In the genomic region with DNA sequence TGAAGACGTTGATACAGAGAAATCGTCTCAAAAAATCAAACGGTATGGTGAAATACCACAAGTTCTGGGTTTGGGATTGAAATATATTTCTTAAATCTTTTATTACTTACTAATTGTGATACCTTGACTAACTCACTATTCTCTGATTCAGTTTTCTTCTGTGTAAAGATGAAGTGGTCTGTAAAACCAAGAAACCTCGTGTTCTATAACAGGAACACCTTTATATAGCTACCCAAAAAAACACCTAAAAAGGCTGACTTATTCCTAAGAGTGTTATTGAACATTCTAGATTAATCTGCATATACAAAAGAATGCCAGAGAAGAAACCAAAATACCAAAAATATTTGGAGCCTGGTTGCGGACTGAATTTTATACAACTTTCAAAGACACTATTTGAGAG, we compare ENCODE assay signal across 8 cellular contexts. TPM values are rescaled to one million over a fixed set of nuclear protein-coding genes. Genes with fewer than 3 reads are reported as not detected.
DNase-seq lines count a peak whose midpoint lies in the region; ATAC-seq lines count a peak whose summit lies in the region.

No MANE protein-coding gene starts in this region.

- H3K18ac ChIP-seq in mesenchymal stem cell (ENCODE audit: low read depth in 1 of 2, low read length in 2 of 2): no peak overlapping the region

- H3K27me3 ChIP-seq in adipocyte (replicated peaks; ENCODE audit: control insufficient read depth, insufficient read depth, low read length) (no peaks in the 10 kb centered on the region), mesenchymal stem cell (ENCODE audit: control insufficient read depth in 1 of 2, insufficient read depth in 1 of 2, low read length in 2 of 2) (no peaks in the 10 kb centered on the region)

- no peaks in the 10 kb centered on the region for H3K9me3 Mint-ChIP-seq in stimulated activated naive CD8-positive, alpha-beta T cell treated with anti-CD3 and anti-CD28 coated beads, Interleukin-15, Interleukin-2, amounts not matched to agents 100 ng/mL and 50 ng/mL, for 24 hours

- no peak overlapping the region for H4K91ac ChIP-seq in mesenchymal stem cell (ENCODE audit: low read length)

- no peak overlapping the region for H2BK12ac ChIP-seq in mesenchymal stem cell (ENCODE audit: low read length in 2 of 2)

- H3K79me1 ChIP-seq in mesenchymal stem cell (replicated peaks; ENCODE audit: low read length, poor library complexity, severe bottlenecking): peaks cover 2% of the 10 kb centered on the region

- H2AFZ ChIP-seq in mesenchymal stem cell (ENCODE audit: low read depth, low read length): peak overlapping the region; percentile 85

- peak overlapping the region; percentile 91 for H3K27ac Mint-ChIP-seq in stimulated activated naive CD8-positive, alpha-beta T cell treated with anti-CD3 and anti-CD28 coated beads, Interleukin-15, Interleukin-2, amounts not matched to agents 100 ng/mL and 50 ng/mL, for 24 hours

- WGBS in mesenchymal stem cell: 100% methylated on average over 3 of the region's 5 CpGs

- no peak for ATAC-seq in stimulated activated naive CD8-positive, alpha-beta T cell treated with anti-CD3 and anti-CD28 coated beads, Interleukin-15, Interleukin-2, amounts not matched to agents 100 U/mL and 50 U/mL, for 24 hours

- H3K9me3 ChIP-seq in adipocyte (ENCODE audit: control insufficient read depth, low read length): no peaks in the 10 kb centered on the region
- no peaks in the 10 kb centered on the region for H3K9me3 ChIP-seq in mesenchymal stem cell (ENCODE audit: control insufficient read depth, low read length)

- no peak overlapping the region for H3K23ac ChIP-seq in mesenchymal stem cell (ENCODE audit: low read length in 2 of 2)

- H3K14ac ChIP-seq in mesenchymal stem cell (ENCODE audit: low read length in 2 of 2): no peak overlapping the region

- no peak overlapping the region for H2BK5ac ChIP-seq in mesenchymal stem cell (ENCODE audit: low read depth, low read length, poor library complexity, severe bottlenecking)

- no peak overlapping the region for H3K27ac ChIP-seq in mesenchymal stem cell (ENCODE audit: low read length, poor library complexity, severe bottlenecking)

- H3K9ac ChIP-seq in adipocyte (ENCODE audit: low read length): peak overlapping the region; percentile 96
- H3K9ac ChIP-seq in mesenchymal stem cell (ENCODE audit: low read length): peak overlapping the region; percentile 96

- no peak overlapping the region for H2AK5ac ChIP-seq in mesenchymal stem cell (ENCODE audit: low read length, severe bottlenecking)

- H3K4me1 ChIP-seq in adipocyte (ENCODE audit: control insufficient read depth, insufficient read depth, low read length): peaks cover 14% of the 10 kb centered on the region
- H3K4me1 ChIP-seq in mesenchymal stem cell (ENCODE audit: control insufficient read depth, insufficient read depth, low read depth, low read length): no peaks in the 10 kb centered on the region

- H2BK120ac ChIP-seq in mesenchymal stem cell (ENCODE audit: low read depth, low read length): no peak overlapping the region

- no peak overlapping the region for H4K8ac ChIP-seq in mesenchymal stem cell (ENCODE audit: low read length)

- H3K4me3 ChIP-seq in adipocyte (ENCODE audit: low read length) (peak overlapping the region; percentile 99), mesenchymal stem cell (ENCODE audit: insufficient read depth in 1 of 2, low read depth in 1 of 2, low read length in 2 of 2) (peak overlapping the region in 1 of 2 experiments; percentile 86)

- peaks cover 28% of the 10 kb centered on the region for H3K4me1 Mint-ChIP-seq in stimulated activated naive CD8-positive, alpha-beta T cell treated with anti-CD3 and anti-CD28 coated beads, Interleukin-15, Interleukin-2, amounts not matched to agents 100 ng/mL and 50 ng/mL, for 24 hours (ENCODE audit: low read depth)

- H2BK15ac ChIP-seq in mesenchymal stem cell (ENCODE audit: low read depth, poor library complexity, severe bottlenecking): no peak overlapping the region

- no peak for DNase-seq in stimulated activated naive CD8-positive, alpha-beta T cell treated with anti-CD3 and anti-CD28 coated beads, Interleukin-15, Interleukin-2, amounts not matched to agents 100 U/mL and 50 U/mL, for 24 hours
- no peak for DNase-seq in adipocyte (ENCODE audit: low read depth)
- no peak for DNase-seq in mesenchymal stem cell
- no peak for DNase-seq in HT-29 (ENCODE audit: low spot score)
- DNase-seq in SKM-1 treated with dmso at 0.1 percent for 144 hours (lab: John Stamatoyannopoulos, UW; ENCODE audit: unreplicated experiment): no peak
- no peak for DNase-seq in activated effector memory CD4-positive, alpha-beta T cell treated with Interleukin-2 at 50 U/mL for 16 hours
- no peak for DNase-seq in stimulated activated CD4-positive, alpha-beta T cell treated with anti-CD3 and anti-CD28 coated beads, Interleukin-4, amount 100 ng/mL, for 24 hours

- H3K36me3 Mint-ChIP-seq in stimulated activated naive CD8-positive, alpha-beta T cell treated with anti-CD3 and anti-CD28 coated beads, Interleukin-15, Interleukin-2, amounts not matched to agents 100 ng/mL and 50 ng/mL, for 24 hours (ENCODE audit: low read depth): peaks cover 17% of the 10 kb centered on the region

- peaks cover 11% of the 10 kb centered on the region for H3K36me3 ChIP-seq in adipocyte (ENCODE audit: control insufficient read depth, insufficient read depth, low read length, severe bottlenecking)
- H3K36me3 ChIP-seq in mesenchymal stem cell (ENCODE audit: control insufficient read depth in 1 of 2, insufficient read depth in 2 of 2, low read depth in 1 of 2, low read length in 2 of 2): peaks cover 0 to 14% of the 10 kb centered on the region in 2 experiments

- H3K4me2 ChIP-seq in mesenchymal stem cell (ENCODE audit: low read length, poor library complexity, severe bottlenecking): no peak overlapping the region

- no peak overlapping the region for H3K4ac ChIP-seq in mesenchymal stem cell (ENCODE audit: low read depth in 1 of 2, low read length in 2 of 2)

- H3K27me3 Mint-ChIP-seq in stimulated activated naive CD8-positive, alpha-beta T cell treated with anti-CD3 and anti-CD28 coated beads, Interleukin-15, Interleukin-2, amounts not matched to agents 100 ng/mL and 50 ng/mL, for 24 hours: no peaks in the 10 kb centered on the region

- peak overlapping the region; percentile 86 for H3K4me3 Mint-ChIP-seq in stimulated activated naive CD8-positive, alpha-beta T cell treated with anti-CD3 and anti-CD28 coated beads, Interleukin-15, Interleukin-2, amounts not matched to agents 100 ng/mL and 50 ng/mL, for 24 hours

RNA-seq across cellular contexts. Expression of a gene that starts 0.7 kb away (rescaled TPM):
- 0.17 TPM for polyA plus RNA-seq in mesenchymal stem cell (2013, experiment 1 of 2)
- 0.18 TPM for polyA plus RNA-seq in mesenchymal stem cell (2013, experiment 2 of 2)
- not detected in 2 replicates for total RNA-seq in HT-29 (2014; rRNA removed; shearing (Covaris generic))

RNA-seq across cellular contexts. Expression of a gene that starts 0.8 kb away (rescaled TPM):
- 7.9 TPM for polyA plus RNA-seq in mesenchymal stem cell (2013, experiment 1 of 2)
- 8.0 TPM for polyA plus RNA-seq in mesenchymal stem cell (2013, experiment 2 of 2)
- 1.9 TPM in 2 replicates for total RNA-seq in HT-29 (2014; rRNA removed; shearing (Covaris generic))

RNA-seq across cellular contexts. Expression of a gene that starts 37.9 kb away (rescaled TPM):
- 0.12 TPM for polyA plus RNA-seq in mesenchymal stem cell (2013, experiment 1 of 2)
- polyA plus RNA-seq in mesenchymal stem cell (2013, experiment 2 of 2): 0.16 TPM
- total RNA-seq in HT-29 (2014; rRNA removed; shearing (Covaris generic)): not detected in 2 replicates
